Comparison of ENCODE assay signal across 19 cellular contexts in the genomic region with DNA sequence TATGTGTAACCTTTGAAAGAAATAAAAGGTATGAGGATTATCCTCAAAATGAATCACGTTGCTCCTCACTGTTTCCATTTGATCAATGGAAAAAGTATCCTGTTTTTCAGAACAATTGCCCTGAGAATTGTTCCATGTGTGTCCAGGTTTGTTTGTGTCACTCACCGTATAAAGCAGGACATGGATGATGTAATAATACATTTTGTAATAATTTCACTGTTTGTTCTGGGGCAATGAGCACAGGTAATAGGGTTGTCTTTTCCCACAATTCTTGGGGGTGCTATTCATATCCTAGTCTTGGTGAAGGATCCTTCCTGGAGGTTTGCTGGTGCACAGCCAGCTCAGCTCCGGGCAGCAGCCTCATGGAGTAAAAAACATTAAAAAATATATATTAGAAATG.
DNase-seq lines count a peak whose midpoint lies in the region; ATAC-seq, FAIRE-seq and TF ChIP-seq lines count a peak whose summit lies in the region.
"Had no signal": no experiment of that assay in that cellular context is flagged by ENCODE, and none has a peak within 500 bp of the region (broad histone marks: within the 10 kb centered on the region; RNA-seq: fewer than 3 reads in every experiment).

No MANE protein-coding gene starts in this region.

- no peak for FAIRE-seq in H54 (lab: Jason Lieb, UNC)
- FAIRE-seq: G401.6, GM12891, GM19239, HTR-8/SVneo had no signal

- H3K4me2 ChIP-seq in mammary epithelial cell (ENCODE audit: insufficient read depth, low read depth, low read length): no peak overlapping the region
- H3K4me2 ChIP-seq in SK-N-SH: no peak overlapping the region
- H3K4me2 ChIP-seq: A549; BLaER1 treated with 17β-estradiol and CSF1 and Interleukin-3, amounts not matched to agents 10 nM and 100 nM had no signal

- no peak for TF ChIP-seq CTCF in mammary epithelial cell (conservative IDR thresholded peaks at IDR 0.05 in 1 of 2, IDR thresholded peaks at IDR 0.05 in 1 of 2; ENCODE audit: extremely low read depth in 1 of 2, insufficient read depth in 1 of 2, low read depth in 1 of 2, low read length in 2 of 2)
- TF ChIP-seq CTCF in foreskin keratinocyte (conservative IDR thresholded peaks at IDR 0.05): no peak
- TF ChIP-seq CTCF in SK-N-SH (IDR thresholded peaks at IDR 0.05): no peak

- H3K27ac ChIP-seq in SJSA1 (peak overlapping the region; percentile 41), mammary epithelial cell (ENCODE audit: insufficient read depth, low read depth, low read length) (no peak overlapping the region), foreskin keratinocyte (no peak overlapping the region), SK-N-SH (ENCODE audit: low read depth in 2 of 2, low read length in 1 of 2) (no peak overlapping the region)
- H3K27ac ChIP-seq: A549; BLaER1 treated with 17β-estradiol and CSF1 and Interleukin-3, amounts not matched to agents 10 nM and 100 nM had no signal

- dilution Hi-C loops in mammary epithelial cell (cut with HindIII; ENCODE audit: low sequenced_read_pairs): no loop called here

- no peak for TF ChIP-seq RAD21 in SK-N-SH (IDR thresholded peaks at IDR 0.05; ENCODE audit: low read length)

- H4K20me1 ChIP-seq in mammary epithelial cell (ENCODE audit: insufficient read depth, low read length): no peaks in the 10 kb centered on the region
- no peaks in the 10 kb centered on the region for H4K20me1 ChIP-seq in SK-N-SH (ENCODE audit: insufficient read depth)
- H4K20me1 ChIP-seq: BLaER1 treated with 17β-estradiol and CSF1 and Interleukin-3, amounts not matched to agents 10 nM and 100 nM had no signal

- POLR2A ChIA-PET in SK-N-SH (lab: Yijun Ruan, JAX): interaction anchor here (0.7 kb wide), 1 partner anchor 630 kb away, joined by 3 read pairs; no protein-coding TSS in a partner anchor

- peak overlapping the region; percentile 3 for H2AFZ ChIP-seq in mammary epithelial cell (ENCODE audit: low read depth, low read length)
- H2AFZ ChIP-seq in SK-N-SH (ENCODE audit: low read depth): no peak overlapping the region

- WGBS in mammary epithelial cell (ENCODE audit: low coverage, missing lambda C conversion rate): 89% methylated on average over 3 of the region's 3 CpGs
- WGBS in SK-N-SH (ENCODE audit: low lambda C conversion rate): 17% methylated on average over 3 of the region's 3 CpGs

- DNase-seq in SJSA1 (ENCODE audit: low read depth in 1 of 2, low spot score in 2 of 2): no peak
- DNase-seq in mammary epithelial cell: no peak
- DNase-seq in foreskin keratinocyte: peak in 1 of 2 donors; percentile 7
- no peak for DNase-seq in H54 (ENCODE audit: insufficient read length, low spot score)
- DNase-seq in SK-N-SH: no peak
- no peak for DNase-seq in activated CD4-positive, CD25-positive, alpha-beta regulatory T cell (lab: John Stamatoyannopoulos, UW)
- DNase-seq in occipital lobe (lab: John Stamatoyannopoulos, UW): no peak
- DNase-seq: Calu3; CD8-positive, alpha-beta T cell; DMS 273 treated with DMSO at 0.1 percent for 48 hours; GOT3; H9; KBM-7 had no signal

- H3K27me3 ChIP-seq in SJSA1 (replicated peaks) (no peaks in the 10 kb centered on the region), mammary epithelial cell (ENCODE audit: insufficient read depth, low read length) (no peaks in the 10 kb centered on the region), foreskin keratinocyte (no peaks in the 10 kb centered on the region), SK-N-SH (ENCODE audit: insufficient read depth) (no peaks in the 10 kb centered on the region)
- H3K27me3 ChIP-seq: BLaER1 treated with 17β-estradiol and CSF1 and Interleukin-3, amounts not matched to agents 10 nM and 100 nM had no signal

- H3F3A ChIP-seq in SK-N-SH (replicated peaks; ENCODE audit: insufficient read depth): no peaks in the 10 kb centered on the region

- no TSS peak for BruUV-seq in mammary epithelial cell (replicated peaks; lab: Mats Ljungman, UMichigan)

- in situ Hi-C loops in mammary epithelial cell (cut with MboI; ENCODE audit: low sequenced_read_pairs in 2 of 2): no loop called here

- H3K79me2 ChIP-seq in mammary epithelial cell (ENCODE audit: insufficient read depth, low read length) (no peaks in the 10 kb centered on the region), SK-N-SH (ENCODE audit: insufficient read depth) (no peaks in the 10 kb centered on the region)

- H3K4me1 ChIP-seq in SJSA1 (replicated peaks) (peaks cover 13% of the 10 kb centered on the region), mammary epithelial cell (ENCODE audit: insufficient read depth, low read length) (peaks cover 8% of the 10 kb centered on the region), foreskin keratinocyte (no peaks in the 10 kb centered on the region), SK-N-SH (ENCODE audit: control insufficient read depth in 1 of 2, insufficient read depth in 2 of 2, low read depth in 1 of 2, low read length in 1 of 2) (no peaks in the 10 kb centered on the region; a peak in 1 of 4 replicates)
- H3K4me1 ChIP-seq: A549; BLaER1 treated with 17β-estradiol and CSF1 and Interleukin-3, amounts not matched to agents 10 nM and 100 nM had no signal

- ATAC-seq in foreskin keratinocyte: peak; percentile 8
- ATAC-seq: A549; CD8-positive, alpha-beta T cell had no signal

- H3K9me3 ChIP-seq in SJSA1 (replicated peaks) (no peaks in the 10 kb centered on the region), mammary epithelial cell (replicated peaks; ENCODE audit: insufficient read depth, low read length) (no peaks in the 10 kb centered on the region), SK-N-SH (no peaks in the 10 kb centered on the region)
- H3K9me3 ChIP-seq: A549; BLaER1 treated with 17β-estradiol and CSF1 and Interleukin-3, amounts not matched to agents 10 nM and 100 nM had no signal

- no peak for TF ChIP-seq POLR2A in H54 (IDR thresholded peaks at IDR 0.05; ENCODE audit: low read depth, low read length)

- H3K36me3 ChIP-seq in SJSA1 (no peaks in the 10 kb centered on the region), mammary epithelial cell (ENCODE audit: insufficient read depth, low read length) (no peaks in the 10 kb centered on the region), SK-N-SH (replicated peaks in 1 of 2; ENCODE audit: control insufficient read depth in 1 of 2, insufficient read depth in 2 of 2, low read length in 1 of 2) (no peaks in the 10 kb centered on the region)
- H3K36me3 ChIP-seq: BLaER1 treated with 17β-estradiol and CSF1 and Interleukin-3, amounts not matched to agents 10 nM and 100 nM had no signal

- CTCF ChIA-PET in mammary epithelial cell (lab: Charles Lee; ENCODE audit: low non-redundant PET): interaction anchor here (0.6 kb wide), 1 partner anchor 46 kb away, joined by 5 read pairs; no protein-coding TSS in a partner anchor
- CTCF ChIA-PET in SK-N-SH (lab: Yijun Ruan, JAX): no interaction called here

- intact Hi-C loops in mammary epithelial cell (cut with micrococcal nuclease): no loop called here

- no peak for TF ChIP-seq EP300 in SK-N-SH (IDR thresholded peaks at IDR 0.05; ENCODE audit: borderline replicate concordance in 1 of 2, low read depth in 1 of 2, low read length in 1 of 2)

- H3K4me3 ChIP-seq in SJSA1 (no peak overlapping the region), mammary epithelial cell (replicated peaks in 1 of 3; ENCODE audit: insufficient read depth in 1 of 3, low read depth in 2 of 3, low read length in 3 of 3) (no peak overlapping the region), SK-N-SH (ENCODE audit: low read depth in 2 of 2, low read length in 1 of 2) (no peak overlapping the region)
- H3K4me3 ChIP-seq: A549; BLaER1 treated with 17β-estradiol and CSF1 and Interleukin-3, amounts not matched to agents 10 nM and 100 nM had no signal

- H3K9ac ChIP-seq in mammary epithelial cell (ENCODE audit: insufficient read depth, low read length) (no peak overlapping the region), SK-N-SH (no peak overlapping the region)
- H3K9ac ChIP-seq: BLaER1 treated with 17β-estradiol and CSF1 and Interleukin-3, amounts not matched to agents 10 nM and 100 nM had no signal

- no peaks in the 10 kb centered on the region for H3K9me2 ChIP-seq in SK-N-SH

TF ChIP-seq in SK-N-SH, 30 proteins besides CTCF, POLR2A, EP300 and RAD21 (continues in another document):
- TF ChIP-seq, protein P1, sequence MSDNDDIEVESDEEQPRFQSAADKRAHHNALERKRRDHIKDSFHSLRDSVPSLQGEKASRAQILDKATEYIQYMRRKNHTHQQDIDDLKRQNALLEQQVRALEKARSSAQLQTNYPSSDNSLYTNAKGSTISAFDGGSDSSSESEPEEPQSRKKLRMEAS (IDR thresholded peaks at IDR 0.05; ENCODE audit: low read depth): no peak
- no peak for TF ChIP-seq TAF1 (IDR thresholded peaks at IDR 0.05; ENCODE audit: borderline replicate concordance, low read depth, low read length)
- TF ChIP-seq JUND (IDR thresholded peaks at IDR 0.05): no peak
- no peak for TF ChIP-seq GATA2 (CRISPR knock-in tag; IDR thresholded peaks at IDR 0.05)
- TF ChIP-seq POLR2AphosphoS5 (IDR thresholded peaks at IDR 0.05; ENCODE audit: low read depth, low read length): no peak
- TF ChIP-seq TCF12 (IDR thresholded peaks at IDR 0.05): no peak
- TF ChIP-seq, protein P2, sequence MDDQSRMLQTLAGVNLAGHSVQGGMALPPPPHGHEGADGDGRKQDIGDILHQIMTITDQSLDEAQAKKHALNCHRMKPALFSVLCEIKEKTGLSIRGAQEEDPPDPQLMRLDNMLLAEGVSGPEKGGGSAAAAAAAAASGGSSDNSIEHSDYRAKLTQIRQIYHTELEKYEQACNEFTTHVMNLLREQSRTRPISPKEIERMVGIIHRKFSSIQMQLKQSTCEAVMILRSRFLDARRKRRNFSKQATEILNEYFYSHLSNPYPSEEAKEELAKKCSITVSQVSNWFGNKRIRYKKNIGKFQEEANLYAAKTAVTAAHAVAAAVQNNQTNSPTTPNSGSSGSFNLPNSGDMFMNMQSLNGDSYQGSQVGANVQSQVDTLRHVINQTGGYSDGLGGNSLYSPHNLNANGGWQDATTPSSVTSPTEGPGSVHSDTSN (IDR thresholded peaks at IDR 0.05): no peak
- no peak for TF ChIP-seq TEAD4 (IDR thresholded peaks at IDR 0.05; ENCODE audit: borderline replicate concordance, insufficient read depth)
- TF ChIP-seq YY1 (IDR thresholded peaks at IDR 0.05; ENCODE audit: low read depth): no peak
